In genomic region chr14:94992046-94992445, GRCh38 we compare ENCODE assay signal across 21 cellular contexts.
DNase-seq lines count a peak whose midpoint lies in the region; ATAC-seq and TF ChIP-seq lines count a peak whose summit lies in the region.
"Had no signal": no experiment of that assay in that cellular context is flagged by ENCODE, and none has a peak within 500 bp of the region (broad histone marks: within the 10 kb centered on the region; RNA-seq: fewer than 3 reads in every experiment).

No MANE protein-coding gene starts in this region.

- TF ChIP-seq CTCF in gastroesophageal sphincter (IDR thresholded peaks at IDR 0.05) = no peak

- no peaks in the 10 kb centered on the region for H3F3A ChIP-seq in GM23248 (ENCODE audit: insufficient read depth)

- H3K27me3 ChIP-seq in GM23248 (replicated peaks; ENCODE audit: insufficient read depth) (no peaks in the 10 kb centered on the region), gastroesophageal sphincter (peaks cover 6% of the 10 kb centered on the region), subcutaneous abdominal adipose tissue (ENCODE audit: control insufficient read depth in 5 of 5, insufficient read depth in 4 of 5, low read length in 5 of 5) (no peaks in the 10 kb centered on the region)
- H3K27me3 ChIP-seq: BE2C, MG63 had no signal

- H3K4me2 ChIP-seq in GM23248 (ENCODE audit: unreplicated experiment) = no peak overlapping the region
- H3K4me2 ChIP-seq: KMS-11 had no signal

- no peak for TF ChIP-seq POLR2A in gastroesophageal sphincter (IDR thresholded peaks at IDR 0.05)

- ATAC-seq in gastroesophageal sphincter = peak; percentile 25
- no peak for ATAC-seq in GM19455 (IDR thresholded peaks at IDR 0.05; ENCODE audit: unreplicated experiment)
- ATAC-seq in HG02981 (IDR thresholded peaks at IDR 0.05; ENCODE audit: unreplicated experiment) = no peak
- ATAC-seq in GM18517 (IDR thresholded peaks at IDR 0.05; ENCODE audit: unreplicated experiment) = no peak
- ATAC-seq: HCT116, Panc1, SK-N-SH treated with all-trans-retinoic acid at 6 μM for 48 hours had no signal

- TF ChIP-seq EP300 in gastroesophageal sphincter (IDR thresholded peaks at IDR 0.05) = no peak

- H3K36me3 ChIP-seq in GM23248 (ENCODE audit: low read depth) (no peaks in the 10 kb centered on the region), gastroesophageal sphincter (no peaks in the 10 kb centered on the region), subcutaneous abdominal adipose tissue (ENCODE audit: control insufficient read depth in 5 of 5, insufficient read depth in 5 of 5, low read length in 5 of 5) (no peaks in the 10 kb centered on the region)
- H3K36me3 ChIP-seq: BE2C, MG63 had no signal

- DNase-seq in GM23248 = peak; percentile 39
- peak; percentile 11 for DNase-seq in SW480 (ENCODE audit: low spot score)
- DNase-seq: ACHN; BE2C; Calu3; CD4-positive, alpha-beta T cell; DMS53; MG63; NCI-H1092 treated with DMSO at 0.1 percent for 48 hours; NCI-H1694; NCI-H524; SHP77 treated with DMSO at 0.1 percent for 48 hours had no signal

- no peaks in the 10 kb centered on the region for H3K79me2 ChIP-seq in GM23248 (ENCODE audit: insufficient read depth)

- in situ Hi-C loops in GM23248 (cut with MboI) = no loop called here

- no peaks in the 10 kb centered on the region for H3K9me3 ChIP-seq in GM23248 (ENCODE audit: low read depth)
- H3K9me3 ChIP-seq in gastroesophageal sphincter = peaks cover 0 to 8% (median 0%) of the 10 kb centered on the region in 3 donors
- peaks cover 0 to 4% (median 2%) of the 10 kb centered on the region in 5 donors for H3K9me3 ChIP-seq in subcutaneous abdominal adipose tissue (ENCODE audit: control insufficient read depth in 5 of 5, low read length in 5 of 5)
- H3K9me3 ChIP-seq: BE2C, MG63 had no signal

- no peak overlapping the region for H3K9ac ChIP-seq in GM23248
- no peak overlapping the region for H3K9ac ChIP-seq in subcutaneous abdominal adipose tissue (ENCODE audit: low read length in 5 of 5)
- H3K9ac ChIP-seq: KMS-11 had no signal

- no peaks in the 10 kb centered on the region for H3K4me1 ChIP-seq in GM23248 (ENCODE audit: insufficient read depth)
- no peaks in the 10 kb centered on the region for H3K4me1 ChIP-seq in gastroesophageal sphincter
- peaks cover 0 to 15% (median 5%) of the 10 kb centered on the region in 5 donors for H3K4me1 ChIP-seq in subcutaneous abdominal adipose tissue (ENCODE audit: control insufficient read depth in 5 of 5, insufficient read depth in 5 of 5, low read length in 5 of 5)
- H3K4me1 ChIP-seq: BE2C had no signal

- H3K9me2 ChIP-seq in GM23248 (ENCODE audit: insufficient read depth) = no peaks in the 10 kb centered on the region

- H3K4me3 ChIP-seq in GM23248 (no peak overlapping the region), gastroesophageal sphincter (no peak overlapping the region), subcutaneous abdominal adipose tissue (ENCODE audit: low read depth in 1 of 5, low read length in 5 of 5) (no peak overlapping the region)
- H3K4me3 ChIP-seq: MG63 had no signal

- H3K27ac ChIP-seq in GM23248 = no peak overlapping the region
- no peak overlapping the region for H3K27ac ChIP-seq in gastroesophageal sphincter
- H3K27ac ChIP-seq in subcutaneous abdominal adipose tissue (ENCODE audit: low read depth, low read length) = peak overlapping the region; percentile 60
- H3K27ac ChIP-seq: KMS-11 had no signal

- no peak overlapping the region for H2AFZ ChIP-seq in GM23248

- H4K20me1 ChIP-seq in GM23248 (ENCODE audit: insufficient read depth) = no peaks in the 10 kb centered on the region
